In genomic region chr3:195081242-195081963, GRCh38 we compare ENCODE assay signal across 15 cellular contexts.
DNase-seq lines count a peak whose midpoint lies in the region; ATAC-seq and TF ChIP-seq lines count a peak whose summit lies in the region.
"Had no signal": no experiment of that assay in that cellular context is flagged by ENCODE, and none has a peak within 500 bp of the region (broad histone marks: within the 10 kb centered on the region; RNA-seq: fewer than 3 reads in every experiment).

No MANE protein-coding gene starts in this region.

- in situ Hi-C loops in G401 (cut with HindIII; ENCODE audit: low sequenced_read_pairs): no loop called here

- H3K36me3 ChIP-seq in neural progenitor cell: no peaks in the 10 kb centered on the region

- TF ChIP-seq CTCF in glutamatergic neuron (IDR thresholded peaks at IDR 0.05; ENCODE audit: partially characterized antibody, unreplicated experiment) (no peak), neural progenitor cell (IDR thresholded peaks at IDR 0.05) (no peak)

- CTCF ChIA-PET in activated CD8-positive, alpha-beta memory T cell treated with anti-CD3 and anti-CD28 coated beads, Interleukin-2, amount 10 ng/mL, durations not matched to agents 7 days and 5 days (lab: Charles Lee): no interaction called here

- no peaks in the 10 kb centered on the region for H3F3A ChIP-seq in neural progenitor cell (ENCODE audit: low read depth)

- no peak for ATAC-seq in activated CD8-positive, alpha-beta memory T cell treated with anti-CD3 and anti-CD28 coated beads, Interleukin-2, amount 10 ng/mL, durations not matched to agents 7 days and 5 days
- ATAC-seq in HG03469 (IDR thresholded peaks at IDR 0.05; ENCODE audit: unreplicated experiment): no peak
- ATAC-seq: stimulated activated memory B cell treated with anti-CD40 and anti-IgM and Interleukin-4, amounts not matched to agents 10 μg/mL and 1 μg/mL and 100 μg/mL, for 72 hours had no signal

- no peaks in the 10 kb centered on the region for H3K36me3 Mint-ChIP-seq in glutamatergic neuron (ENCODE audit: unreplicated experiment)
- H3K36me3 Mint-ChIP-seq in neural progenitor cell: no peaks in the 10 kb centered on the region
- no peaks in the 10 kb centered on the region for H3K36me3 Mint-ChIP-seq in activated CD8-positive, alpha-beta memory T cell treated with anti-CD3 and anti-CD28 coated beads, Interleukin-2, amount 10 ng/mL, durations not matched to agents 7 days and 5 days
- H3K36me3 Mint-ChIP-seq: stimulated activated memory B cell treated with anti-CD40 and anti-IgM and Interleukin-4, amounts not matched to agents 10 μg/mL and 1 μg/mL and 100 μg/mL, for 72 hours had no signal

- H3K27ac Mint-ChIP-seq in glutamatergic neuron (ENCODE audit: unreplicated experiment): no peak overlapping the region
- H3K27ac Mint-ChIP-seq in neural progenitor cell: peak overlapping the region; percentile 37
- H3K27ac Mint-ChIP-seq in activated CD8-positive, alpha-beta memory T cell treated with anti-CD3 and anti-CD28 coated beads, Interleukin-2, amount 10 ng/mL, durations not matched to agents 7 days and 5 days: no peak overlapping the region
- H3K27ac Mint-ChIP-seq: stimulated activated memory B cell treated with anti-CD40 and anti-IgM and Interleukin-4, amounts not matched to agents 10 μg/mL and 1 μg/mL and 100 μg/mL, for 72 hours had no signal

- H3K4me2 ChIP-seq in neural progenitor cell: no peak overlapping the region

- H3K4me1 ChIP-seq in neural progenitor cell: peaks cover 32% of the 10 kb centered on the region

- H2AFZ ChIP-seq in neural progenitor cell (replicated peaks): no peak overlapping the region

- H3K9ac ChIP-seq in neural progenitor cell: no peak overlapping the region

- no peaks in the 10 kb centered on the region for H3K79me2 ChIP-seq in neural progenitor cell (ENCODE audit: low read depth)

- H3K4me3 Mint-ChIP-seq in glutamatergic neuron (ENCODE audit: unreplicated experiment) (no peak overlapping the region), neural progenitor cell (no peak overlapping the region)
- no peak overlapping the region for H3K4me3 Mint-ChIP-seq in activated CD8-positive, alpha-beta memory T cell treated with anti-CD3 and anti-CD28 coated beads, Interleukin-2, amount 10 ng/mL, durations not matched to agents 7 days and 5 days
- H3K4me3 Mint-ChIP-seq: immature natural killer cell; stimulated activated memory B cell treated with anti-CD40 and anti-IgM and Interleukin-4, amounts not matched to agents 10 μg/mL and 1 μg/mL and 100 μg/mL, for 72 hours had no signal

- H3K27ac ChIP-seq in neural progenitor cell: no peak overlapping the region

- H3K9me3 Mint-ChIP-seq in glutamatergic neuron (ENCODE audit: unreplicated experiment) (peaks cover 13% of the 10 kb centered on the region), neural progenitor cell (no peaks in the 10 kb centered on the region)
- no peaks in the 10 kb centered on the region for H3K9me3 Mint-ChIP-seq in activated CD8-positive, alpha-beta memory T cell treated with anti-CD3 and anti-CD28 coated beads, Interleukin-2, amount 10 ng/mL, durations not matched to agents 7 days and 5 days (ENCODE audit: low read depth)
- H3K9me3 Mint-ChIP-seq: immature natural killer cell; stimulated activated memory B cell treated with anti-CD40 and anti-IgM and Interleukin-4, amounts not matched to agents 10 μg/mL and 1 μg/mL and 100 μg/mL, for 72 hours had no signal

- H4K20me1 ChIP-seq in neural progenitor cell (ENCODE audit: low read depth): peaks cover 20% of the 10 kb centered on the region

- H3K4me1 Mint-ChIP-seq in glutamatergic neuron (ENCODE audit: low read depth, unreplicated experiment) (peaks cover 36% of the 10 kb centered on the region), neural progenitor cell (peaks cover 61% of the 10 kb centered on the region)
- peaks cover 1% of the 10 kb centered on the region for H3K4me1 Mint-ChIP-seq in activated CD8-positive, alpha-beta memory T cell treated with anti-CD3 and anti-CD28 coated beads, Interleukin-2, amount 10 ng/mL, durations not matched to agents 7 days and 5 days
- H3K4me1 Mint-ChIP-seq: immature natural killer cell had no signal

- DNase-seq in G401 (ENCODE audit: low spot score) (peak; percentile 16), NCI-H2171 (lab: John Stamatoyannopoulos, UW) (peak; percentile 90), glutamatergic neuron (peak; percentile 10), neural progenitor cell (ENCODE audit: low spot score) (no peak)
- no peak for DNase-seq in activated CD8-positive, alpha-beta memory T cell treated with anti-CD3 and anti-CD28 coated beads, Interleukin-2, amount 10 ng/mL, durations not matched to agents 7 days and 5 days
- no peak for DNase-seq in stimulated activated CD4-positive, alpha-beta T cell treated with anti-CD3 and anti-CD28 coated beads, Interleukin-2, amount 100 ng/mL, for 48 hours
- no peak for DNase-seq in stimulated activated naive CD4-positive, alpha-beta T cell (lab: John Stamatoyannopoulos, UW)
- DNase-seq: activated T-cell treated with anti-CD3 and anti-CD28 coated beads for 4 hours; HCEC 1CT; immature natural killer cell; NCI-H1930; nucleus accumbens; stimulated activated CD4-positive, alpha-beta T cell treated with anti-CD3 and anti-CD28 coated beads, Interleukin-1b, Interleukin-23, amount 100 ng/mL, for 48 hours had no signal

- H3K27me3 Mint-ChIP-seq in glutamatergic neuron (ENCODE audit: unreplicated experiment) (peaks cover 31% of the 10 kb centered on the region), neural progenitor cell (ENCODE audit: insufficient read depth, low read depth) (peaks cover 13% of the 10 kb centered on the region)
- no peaks in the 10 kb centered on the region for H3K27me3 Mint-ChIP-seq in activated CD8-positive, alpha-beta memory T cell treated with anti-CD3 and anti-CD28 coated beads, Interleukin-2, amount 10 ng/mL, durations not matched to agents 7 days and 5 days
- H3K27me3 Mint-ChIP-seq: stimulated activated memory B cell treated with anti-CD40 and anti-IgM and Interleukin-4, amounts not matched to agents 10 μg/mL and 1 μg/mL and 100 μg/mL, for 72 hours had no signal

- H3K9me3 ChIP-seq in neural progenitor cell (ENCODE audit: low read depth): no peaks in the 10 kb centered on the region

- H3K27me3 ChIP-seq in neural progenitor cell: no peaks in the 10 kb centered on the region

- H3K4me3 ChIP-seq in neural progenitor cell: no peak overlapping the region

Comparison
In these comparisons a context has a peak if more than half of its experiments do, and no peak if none do; other contexts are left out.
1. DNase-seq: peak in G401 (single experiment), NCI-H2171 (single experiment) and glutamatergic neuron (single experiment); none in neural progenitor cell (single experiment), activated CD8-positive, alpha-beta memory T cell treated with anti-CD3 and anti-CD28 coated beads, Interleukin-2, amount 10 ng/mL, durations not matched to agents 7 days and 5 days (single experiment), stimulated activated CD4-positive, alpha-beta T cell treated with anti-CD3 and anti-CD28 coated beads, Interleukin-2, amount 100 ng/mL, for 48 hours (0 of 2) and stimulated activated naive CD4-positive, alpha-beta T cell (0 of 6).